ENCODE assay signal across 22 cellular contexts in the genomic region with DNA sequence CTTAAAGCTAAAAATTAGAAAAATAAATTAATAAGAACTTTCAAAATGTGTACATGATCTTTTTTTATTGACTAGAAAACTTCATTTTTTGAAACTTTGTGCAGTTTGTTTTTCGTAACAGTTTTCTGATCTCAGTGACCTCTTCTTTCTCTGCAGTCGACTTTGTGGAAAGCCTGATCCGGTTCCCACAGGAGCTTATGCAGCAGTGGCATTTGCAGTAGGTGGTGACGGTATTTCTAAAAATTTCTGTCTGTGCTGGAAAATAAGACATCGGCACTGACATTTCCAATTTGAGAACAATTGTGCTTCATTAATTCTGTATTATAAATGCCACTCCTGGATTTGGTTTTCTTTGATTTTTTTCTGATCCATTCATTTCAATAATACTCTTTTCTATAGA.
"Had no signal": no experiment of that assay in that cellular context is flagged by ENCODE, and none has a peak within 500 bp of the region (broad histone marks: within the 10 kb centered on the region; RNA-seq: fewer than 3 reads in every experiment).

No MANE protein-coding gene starts in this region.

- H3K27ac ChIP-seq: colonic mucosa, dorsolateral prefrontal cortex, epithelial cell of prostate, esophagus squamous epithelium, gastrocnemius medialis, heart right ventricle, left lung, lower lobe of right lung had no signal

- H3K9me3 ChIP-seq: colonic mucosa, esophagus squamous epithelium, gastrocnemius medialis, heart right ventricle, left lung, lower lobe of right lung, mucosa of descending colon had no signal

- H3K36me3 Mint-ChIP-seq: mesothelial cell of epicardium had no signal

- H3K27me3 ChIP-seq: colonic mucosa, dorsolateral prefrontal cortex, esophagus squamous epithelium, gastrocnemius medialis, heart right ventricle, left lung had no signal

- H3K4me3 ChIP-seq: colonic mucosa, dorsolateral prefrontal cortex, esophagus squamous epithelium, gastrocnemius medialis, heart right ventricle, left lung, lower lobe of right lung, mucosa of descending colon had no signal

- H3K4me3 Mint-ChIP-seq: mesothelial cell of epicardium had no signal

- ATAC-seq: esophagus mucosa, gastrocnemius medialis, heart right ventricle, left cardiac atrium, left lung, left ventricle myocardium superior, lower lobe of right lung, mucosa of descending colon had no signal

- H3K27ac Mint-ChIP-seq: mesothelial cell of epicardium had no signal

- DNase-seq: colonic mucosa; dermis blood vessel endothelial cell; dorsolateral prefrontal cortex; effector CD4-positive, alpha-beta T cell; effector memory CD4-positive, alpha-beta T cell; erythroblast; esophagus squamous epithelium; foreskin fibroblast; foreskin melanocyte; gastrocnemius medialis; glutamatergic neuron; heart right ventricle; hippocampal formation; left cardiac atrium; left lung; left ventricle myocardium superior; lower lobe of right lung; mesenchymal stem cell; mucosa of descending colon had no signal

- H3K4me1 ChIP-seq: colonic mucosa, esophagus squamous epithelium, gastrocnemius medialis, heart right ventricle, left lung, lower lobe of right lung had no signal

- H3K36me3 ChIP-seq: colonic mucosa, esophagus squamous epithelium, gastrocnemius medialis, heart right ventricle, left lung, lower lobe of right lung had no signal
